Comparison of ENCODE assay signal across 1 cellular context in genomic region chr12:15939111-15939510, GRCh38.
TF ChIP-seq lines count a peak whose summit lies in the region.

No MANE protein-coding gene starts in this region.

TF ChIP-seq in WTC11, 78 proteins besides CTCF, POLR2A, EP300 and RAD21 (continued from another document):
- TF ChIP-seq ETV6 (CRISPR knock-in tag; IDR thresholded peaks at IDR 0.05) (no peak), ZBTB21 (CRISPR knock-in tag; IDR thresholded peaks at IDR 0.05; ENCODE audit: borderline replicate concordance) (no peak), TEAD4 (CRISPR knock-in tag; IDR thresholded peaks at IDR 0.05) (no peak), NFE2L1 (CRISPR knock-in tag; IDR thresholded peaks at IDR 0.05) (no peak), TP53 (CRISPR knock-in tag; IDR thresholded peaks at IDR 0.05) (no peak), ZNF138 (CRISPR knock-in tag; conservative IDR thresholded peaks at IDR 0.05) (no peak), PRRX2 (CRISPR knock-in tag; IDR thresholded peaks at IDR 0.05) (no peak)
- TF ChIP-seq, protein P1, sequence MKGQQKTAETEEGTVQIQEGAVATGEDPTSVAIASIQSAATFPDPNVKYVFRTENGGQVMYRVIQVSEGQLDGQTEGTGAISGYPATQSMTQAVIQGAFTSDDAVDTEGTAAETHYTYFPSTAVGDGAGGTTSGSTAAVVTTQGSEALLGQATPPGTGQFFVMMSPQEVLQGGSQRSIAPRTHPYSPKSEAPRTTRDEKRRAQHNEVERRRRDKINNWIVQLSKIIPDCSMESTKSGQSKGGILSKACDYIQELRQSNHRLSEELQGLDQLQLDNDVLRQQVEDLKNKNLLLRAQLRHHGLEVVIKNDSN (CRISPR knock-in tag; IDR thresholded peaks at IDR 0.05): no peak
- TF ChIP-seq, protein P2, sequence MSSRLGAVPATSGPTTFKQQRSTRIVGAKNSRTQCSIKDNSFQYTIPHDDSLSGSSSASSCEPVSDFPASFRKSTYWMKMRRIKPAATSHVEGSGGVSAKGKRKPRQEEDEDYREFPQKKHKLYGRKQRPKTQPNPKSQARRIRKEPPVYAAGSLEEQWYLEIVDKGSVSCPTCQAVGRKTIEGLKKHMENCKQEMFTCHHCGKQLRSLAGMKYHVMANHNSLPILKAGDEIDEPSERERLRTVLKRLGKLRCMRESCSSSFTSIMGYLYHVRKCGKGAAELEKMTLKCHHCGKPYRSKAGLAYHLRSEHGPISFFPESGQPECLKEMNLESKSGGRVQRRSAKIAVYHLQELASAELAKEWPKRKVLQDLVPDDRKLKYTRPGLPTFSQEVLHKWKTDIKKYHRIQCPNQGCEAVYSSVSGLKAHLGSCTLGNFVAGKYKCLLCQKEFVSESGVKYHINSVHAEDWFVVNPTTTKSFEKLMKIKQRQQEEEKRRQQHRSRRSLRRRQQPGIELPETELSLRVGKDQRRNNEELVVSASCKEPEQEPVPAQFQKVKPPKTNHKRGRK (CRISPR knock-in tag; IDR thresholded peaks at IDR 0.05; ENCODE audit: borderline replicate concordance): no peak
- TF ChIP-seq, protein P3, sequence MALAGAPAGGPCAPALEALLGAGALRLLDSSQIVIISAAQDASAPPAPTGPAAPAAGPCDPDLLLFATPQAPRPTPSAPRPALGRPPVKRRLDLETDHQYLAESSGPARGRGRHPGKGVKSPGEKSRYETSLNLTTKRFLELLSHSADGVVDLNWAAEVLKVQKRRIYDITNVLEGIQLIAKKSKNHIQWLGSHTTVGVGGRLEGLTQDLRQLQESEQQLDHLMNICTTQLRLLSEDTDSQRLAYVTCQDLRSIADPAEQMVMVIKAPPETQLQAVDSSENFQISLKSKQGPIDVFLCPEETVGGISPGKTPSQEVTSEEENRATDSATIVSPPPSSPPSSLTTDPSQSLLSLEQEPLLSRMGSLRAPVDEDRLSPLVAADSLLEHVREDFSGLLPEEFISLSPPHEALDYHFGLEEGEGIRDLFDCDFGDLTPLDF (CRISPR knock-in tag; IDR thresholded peaks at IDR 0.05): no peak
